25 cellular contexts compared by ENCODE assay signal in the genomic region with DNA sequence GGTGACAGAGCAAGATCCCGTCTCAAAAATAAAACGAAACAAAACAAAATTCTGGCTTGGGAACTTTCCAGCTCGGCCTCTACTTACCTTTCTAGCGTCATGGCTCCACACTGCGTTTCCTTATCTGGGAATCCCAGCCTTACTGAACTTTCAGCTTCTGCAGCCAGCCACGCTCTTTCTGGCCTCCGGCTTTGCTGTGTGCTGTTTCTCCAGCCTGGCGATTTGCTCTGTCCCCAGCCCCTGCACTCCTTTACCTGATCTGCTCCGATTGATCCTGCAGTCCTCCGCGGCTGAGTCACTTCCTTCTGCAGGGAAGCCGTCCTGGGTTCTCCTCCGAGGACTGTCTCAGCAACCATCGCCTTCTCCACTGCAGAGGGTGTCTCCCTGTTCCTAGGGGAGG.
"Had no signal": no experiment of that assay in that cellular context is flagged by ENCODE, and none has a peak within 500 bp of the region (broad histone marks: within the 10 kb centered on the region; RNA-seq: fewer than 3 reads in every experiment).

No MANE protein-coding gene starts in this region.

- DNase-seq: hypothalamus; kidney glomerular epithelial cell; left cardiac atrium; left ventricle myocardium superior; lower lobe of right lung; mammary epithelial cell; mesenchymal stem cell; naive thymus-derived CD8-positive, alpha-beta T cell; ovary; stimulated activated CD4-positive, alpha-beta T cell treated with anti-CD3 and anti-CD28 coated beads, Interleukin-12 subunit alpha, Interleukin-12 subunit beta, amount 100 ng/mL, for 4 hours; stimulated activated CD4-positive, alpha-beta T cell treated with anti-CD3 and anti-CD28 coated beads, Interleukin-15, amount 100 ng/mL, for 24 hours; stimulated activated CD4-positive, alpha-beta T cell treated with anti-CD3 and anti-CD28 coated beads, Interleukin-2, amount 100 ng/mL, for 24 hours; stimulated activated CD4-positive, alpha-beta T cell treated with anti-CD3 and anti-CD28 coated beads, Interleukin-4, amount 100 ng/mL, for 1 hour; stimulated activated naive B cell treated with anti-CD40 and anti-IgM and Interleukin-4, amounts not matched to agents 10 μg/mL and 1 μg/mL and 100 μg/mL, for 72 hours; tibial artery; trophoblast cell; upper lobe of right lung had no signal

- H3K4me1 ChIP-seq: lower lobe of right lung, upper lobe of right lung had no signal

- H3K4me1 Mint-ChIP-seq: stimulated activated naive B cell treated with anti-CD40 and anti-IgM and Interleukin-4, amounts not matched to agents 10 μg/mL and 1 μg/mL and 100 μg/mL, for 72 hours had no signal

- H3K36me3 Mint-ChIP-seq: naive thymus-derived CD8-positive, alpha-beta T cell; stimulated activated naive B cell treated with anti-CD40 and anti-IgM and Interleukin-4, amounts not matched to agents 10 μg/mL and 1 μg/mL and 100 μg/mL, for 72 hours had no signal

- H3K4me3 ChIP-seq: lower lobe of right lung, ovary, right atrium auricular region, skin epidermis, suprapubic skin, thoracic aorta, tibial artery, upper lobe of right lung had no signal

- H3K4me3 Mint-ChIP-seq: naive thymus-derived CD8-positive, alpha-beta T cell; stimulated activated naive B cell treated with anti-CD40 and anti-IgM and Interleukin-4, amounts not matched to agents 10 μg/mL and 1 μg/mL and 100 μg/mL, for 72 hours; stimulated activated naive CD8-positive, alpha-beta T cell treated with anti-CD3 and anti-CD28 coated beads, Interleukin-15, Interleukin-2, amounts not matched to agents 100 ng/mL and 50 ng/mL, for 24 hours had no signal

- H3K9me3 ChIP-seq: lower lobe of right lung, ovary, right atrium auricular region, suprapubic skin, thoracic aorta, tibial artery, upper lobe of right lung had no signal

- H3K36me3 ChIP-seq: lower lobe of right lung, ovary, right atrium auricular region, suprapubic skin, thoracic aorta, tibial artery, upper lobe of right lung had no signal

- H3K27ac Mint-ChIP-seq: naive thymus-derived CD8-positive, alpha-beta T cell; progenitor cell of endocrine pancreas; stimulated activated naive B cell treated with anti-CD40 and anti-IgM and Interleukin-4, amounts not matched to agents 10 μg/mL and 1 μg/mL and 100 μg/mL, for 72 hours; stimulated activated naive CD8-positive, alpha-beta T cell treated with anti-CD3 and anti-CD28 coated beads, Interleukin-15, Interleukin-2, amounts not matched to agents 100 ng/mL and 50 ng/mL, for 24 hours had no signal

- ATAC-seq: left cardiac atrium; left lobe of liver; left ventricle myocardium superior; lower lobe of right lung; naive thymus-derived CD8-positive, alpha-beta T cell; sciatic nerve; stimulated activated naive B cell treated with anti-CD40 and anti-IgM and Interleukin-4, amounts not matched to agents 10 μg/mL and 1 μg/mL and 100 μg/mL, for 72 hours; upper lobe of right lung had no signal

- H3K27me3 ChIP-seq: ovary, right atrium auricular region, suprapubic skin, tibial artery, upper lobe of right lung had no signal

- H3K27ac ChIP-seq: lower lobe of right lung, ovary, right atrium auricular region, skin epidermis, suprapubic skin, thoracic aorta, tibial artery, upper lobe of right lung had no signal

- H3K9me3 Mint-ChIP-seq: naive thymus-derived CD8-positive, alpha-beta T cell; stimulated activated naive B cell treated with anti-CD40 and anti-IgM and Interleukin-4, amounts not matched to agents 10 μg/mL and 1 μg/mL and 100 μg/mL, for 72 hours; stimulated activated naive CD8-positive, alpha-beta T cell treated with anti-CD3 and anti-CD28 coated beads, Interleukin-15, Interleukin-2, amounts not matched to agents 100 ng/mL and 50 ng/mL, for 24 hours had no signal
